10 cellular contexts compared by ENCODE assay signal in the genomic region with DNA sequence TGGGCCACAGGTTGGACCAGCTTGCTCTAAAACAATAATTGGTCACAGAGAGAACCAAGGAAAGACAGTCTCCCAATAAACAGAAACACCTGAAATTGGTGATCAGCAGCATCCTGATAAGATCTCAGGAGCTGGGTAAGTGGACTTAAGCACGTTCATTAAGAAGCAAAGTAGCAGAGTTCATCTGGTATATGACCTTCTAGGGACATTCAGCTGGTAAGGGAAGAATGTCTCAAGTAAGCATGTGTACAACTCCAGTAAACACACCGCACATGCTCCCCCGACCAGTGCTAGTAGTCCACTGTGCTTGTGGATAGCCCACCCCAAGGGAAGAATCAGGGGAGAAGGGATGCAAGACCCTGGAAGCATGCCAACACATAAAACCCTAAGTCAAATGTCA.
"Had no signal": no experiment of that assay in that cellular context is flagged by ENCODE, and none has a peak within 500 bp of the region (broad histone marks: within the 10 kb centered on the region; RNA-seq: fewer than 3 reads in every experiment).

No MANE protein-coding gene starts in this region.

- ATAC-seq: GM23338, HCT116, HepG2 had no signal

- H3K36me3 Mint-ChIP-seq: IgD-negative memory B cell had no signal

- H3K9me3 ChIP-seq: HAP-1 had no signal

- H2AFZ ChIP-seq: GM23338 had no signal

- H3K4me3 Mint-ChIP-seq: GM23338, HFFc6, IgD-negative memory B cell had no signal

- H3K9ac ChIP-seq: KMS-11 had no signal

- H3K4me2 ChIP-seq: GM23338, KMS-11 had no signal

- FAIRE-seq: HepG2 had no signal

- H3K27ac ChIP-seq: HL-60, KMS-11 had no signal

- H3K9me3 Mint-ChIP-seq: GM23338, IgD-negative memory B cell had no signal

- H3K4me1 Mint-ChIP-seq: IgD-negative memory B cell had no signal

- DNase-seq: H7, HFFc6, KBM-7 had no signal

- H3K27ac Mint-ChIP-seq: GM23338, HFFc6, IgD-negative memory B cell had no signal

- H3K4me3 ChIP-seq: GM23338, HAP-1 had no signal

- H3K27me3 Mint-ChIP-seq: IgD-negative memory B cell had no signal

- H3K36me3 ChIP-seq: HAP-1 had no signal
